Comparison of ENCODE assay signal across 8 cellular contexts in genomic region chr14:33307691-33308369, GRCh38.
A peak's percentile ranks its signal among the peaks of the same experiment; 100 is the strongest.
DNase-seq lines count a peak whose midpoint lies in the region; ATAC-seq and TF ChIP-seq lines count a peak whose summit lies in the region.

No MANE protein-coding gene starts in this region.

- H3K27ac ChIP-seq in gastroesophageal sphincter = no peak overlapping the region
- H3K27ac ChIP-seq in stomach smooth muscle (ENCODE audit: low read length) = no peak overlapping the region

- no peak overlapping the region for H3K4me3 ChIP-seq in gastroesophageal sphincter
- peak overlapping the region; percentile 40 to 45 for H3K4me3 ChIP-seq in stomach smooth muscle (ENCODE audit: low read length in 2 of 2)

- TF ChIP-seq CTCF in gastroesophageal sphincter (IDR thresholded peaks at IDR 0.05) = no peak

- TF ChIP-seq POLR2A in gastroesophageal sphincter (IDR thresholded peaks at IDR 0.05) = no peak

- H3K4me1 ChIP-seq in gastroesophageal sphincter = no peaks in the 10 kb centered on the region
- H3K4me1 ChIP-seq in stomach smooth muscle (ENCODE audit: control insufficient read depth, insufficient read depth, low read length) = peaks cover 4% of the 10 kb centered on the region

- ATAC-seq in gastroesophageal sphincter = peak; percentile 71
- ATAC-seq in GM19328 (IDR thresholded peaks at IDR 0.05; ENCODE audit: unreplicated experiment) = no peak

- WGBS in gastroesophageal sphincter (ENCODE audit: low coverage in 1 of 2), 2 donors = 65 to 69% methylated on average over 8 to 11 of the region's 11 CpGs

- no peaks in the 10 kb centered on the region for H3K9me3 ChIP-seq in gastroesophageal sphincter
- H3K9me3 ChIP-seq in stomach smooth muscle (ENCODE audit: control insufficient read depth in 2 of 2, low read length in 2 of 2) = no peaks in the 10 kb centered on the region

- peak; percentile 58 for DNase-seq in HS-5 (ENCODE audit: low read depth)
- peak; percentile 94 for DNase-seq in SHP77 treated with DMSO at 0.1 percent for 48 hours (lab: John Stamatoyannopoulos, UW)
- no peak for DNase-seq in NK-92 (lab: John Stamatoyannopoulos, UW; ENCODE audit: unreplicated experiment)
- DNase-seq in effector CD8-positive, alpha-beta T cell (lab: John Stamatoyannopoulos, UW) = no peak
- DNase-seq in NK-92 treated with Interleukin-12 subunit alpha and Interleukin-12 subunit beta, amount 100 ng/mL, for 24 hours (lab: John Stamatoyannopoulos, UW) = no peak

- no peak for TF ChIP-seq EP300 in gastroesophageal sphincter (IDR thresholded peaks at IDR 0.05)

- no peaks in the 10 kb centered on the region for H3K27me3 ChIP-seq in gastroesophageal sphincter
- H3K27me3 ChIP-seq in stomach smooth muscle (ENCODE audit: control insufficient read depth in 1 of 2, insufficient read depth in 2 of 2, low read length in 2 of 2) = no peaks in the 10 kb centered on the region

- no peak overlapping the region for H3K9ac ChIP-seq in stomach smooth muscle (ENCODE audit: low read length in 2 of 2)

- H3K36me3 ChIP-seq in gastroesophageal sphincter (no peaks in the 10 kb centered on the region), stomach smooth muscle (ENCODE audit: control insufficient read depth in 2 of 2, insufficient read depth in 2 of 2, low read length in 2 of 2) (no peaks in the 10 kb centered on the region)

Comparison
In these comparisons a context has a peak if more than half of its experiments do, and no peak if none do; other contexts are left out.
1. DNase-seq: peak in HS-5 (single experiment) and SHP77 treated with DMSO at 0.1 percent for 48 hours (single experiment); none in NK-92 (single experiment), effector CD8-positive, alpha-beta T cell (single experiment) and NK-92 treated with Interleukin-12 subunit alpha and Interleukin-12 subunit beta, amount 100 ng/mL, for 24 hours (single experiment).
2. H3K4me3 ChIP-seq: peak in stomach smooth muscle (2 of 2); none in gastroesophageal sphincter (0 of 2).